22 cellular contexts compared by ENCODE assay signal in the genomic region with DNA sequence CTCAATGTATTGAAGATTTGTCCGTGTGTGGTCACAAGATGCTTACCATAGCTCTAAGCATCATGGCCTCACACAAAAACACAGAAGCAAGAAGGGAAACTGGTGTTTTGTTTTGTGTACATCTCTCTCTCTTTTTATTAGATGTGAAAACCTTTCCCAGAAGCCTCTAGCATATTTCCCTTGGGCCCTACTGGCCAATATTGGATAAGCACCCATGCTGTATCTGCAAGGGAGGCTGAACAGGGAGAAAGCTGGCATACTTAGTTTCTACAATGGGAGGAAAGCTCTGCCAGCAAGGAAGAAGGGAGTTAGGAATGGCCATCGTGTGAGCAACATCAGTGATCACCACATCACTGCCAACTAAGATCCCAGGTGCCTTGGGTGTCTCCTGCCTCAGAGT. TPM values are rescaled to one million over a fixed set of nuclear protein-coding genes. Genes with fewer than 3 reads are reported as not detected.
A peak's percentile ranks its signal among the peaks of the same experiment; 100 is the strongest.
DNase-seq lines count a peak whose midpoint lies in the region; ATAC-seq and TF ChIP-seq lines count a peak whose summit lies in the region.
"Had no signal": no experiment of that assay in that cellular context is flagged by ENCODE, and none has a peak within 500 bp of the region (broad histone marks: within the 10 kb centered on the region; RNA-seq: fewer than 3 reads in every experiment).

No MANE protein-coding gene starts in this region.

- no peaks in the 10 kb centered on the region for H4K20me1 ChIP-seq in H9 (ENCODE audit: control insufficient read depth, insufficient read depth, insufficient read length)

- no peak overlapping the region for H4K5ac ChIP-seq in H9 (ENCODE audit: insufficient read length, low read depth, low read length)

- no peak overlapping the region for H3K9ac ChIP-seq in H9 (ENCODE audit: extremely low read depth, insufficient read length, low read length)

- H3K27ac ChIP-seq in H9 (ENCODE audit: insufficient read length, low read depth, low read length) = no peak overlapping the region
- H3K27ac ChIP-seq: ovary had no signal

- no peak overlapping the region for H2BK120ac ChIP-seq in H9 (ENCODE audit: low read depth, low read length, poor library complexity, severe bottlenecking)

- no peaks in the 10 kb centered on the region for H3K79me2 ChIP-seq in H9 (ENCODE audit: insufficient read depth, low read length)

- H3K27ac Mint-ChIP-seq in H9 (no peak overlapping the region), WTC11 (no peak overlapping the region)
- H3K27ac Mint-ChIP-seq: activated naive CD8-positive, alpha-beta T cell treated with anti-CD3 and anti-CD28 coated beads for 36 hours; brain; T-helper 17 cell had no signal

- no peak overlapping the region for H3T11ph ChIP-seq in H9 (ENCODE audit: low read length)

- no peak overlapping the region for H3K18ac ChIP-seq in H9 (ENCODE audit: insufficient read length, low read depth, low read length)

- H2AFZ ChIP-seq in H9 (ENCODE audit: low read length) = no peak overlapping the region

- no peak overlapping the region for H4K91ac ChIP-seq in H9 (ENCODE audit: insufficient read length, low read depth, low read length)

- no peaks in the 10 kb centered on the region for H3K4me1 ChIP-seq in H9 (ENCODE audit: insufficient read depth, low read length)

- ATAC-seq in GM21737 (IDR thresholded peaks at IDR 0.05; ENCODE audit: unreplicated experiment) = no peak
- no peak for ATAC-seq in WTC11
- ATAC-seq: activated CD4-positive, CD25-positive, alpha-beta regulatory T cell treated with anti-CD3 and anti-CD28 coated beads, Interleukin-2, amount 50 U/mL, for 24 hours; left ventricle myocardium superior; T-helper 17 cell had no signal

- no peak overlapping the region for H2BK20ac ChIP-seq in H9 (ENCODE audit: low read depth, low read length, poor library complexity, severe bottlenecking)

- no peak overlapping the region for H3K14ac ChIP-seq in H9 (ENCODE audit: insufficient read depth, low read length)

- H3K4me1 Mint-ChIP-seq in H9 (no peaks in the 10 kb centered on the region), WTC11 (no peaks in the 10 kb centered on the region)
- H3K4me1 Mint-ChIP-seq: brain, T-helper 17 cell had no signal

- TF ChIP-seq CTCF in AG10803 (conservative IDR thresholded peaks at IDR 0.05; ENCODE audit: low read length) = peak; percentile 20; the same call in 1 of the 2 replicates
- peak; percentile 25; the same call in 2 of the 3 replicates for TF ChIP-seq CTCF in H9 (conservative IDR thresholded peaks at IDR 0.05)
- peak; percentile 35 for TF ChIP-seq CTCF in fibroblast of villous mesenchyme (IDR thresholded peaks at IDR 0.05; ENCODE audit: insufficient read depth, low read depth, low read length)
- no peak for TF ChIP-seq CTCF in WTC11 (IDR thresholded peaks at IDR 0.05)

- no peaks in the 10 kb centered on the region for H3K79me1 ChIP-seq in H9 (ENCODE audit: insufficient read depth, low read depth, low read length, poor library complexity, severe bottlenecking)

- H3K36me3 Mint-ChIP-seq in H9 (ENCODE audit: insufficient read depth in 1 of 3, low read depth in 3 of 3) (peaks cover 0 to 7% (median 6%) of the 10 kb centered on the region in 3 experiments; a peak in 4 of 7 replicates), WTC11 (peaks cover 8% of the 10 kb centered on the region)
- H3K36me3 Mint-ChIP-seq: brain had no signal

- peaks cover 10 to 17% of the 10 kb centered on the region in 2 experiments for H3K9me3 Mint-ChIP-seq in H9
- H3K9me3 Mint-ChIP-seq in WTC11 = peaks cover 22% of the 10 kb centered on the region

- no peak overlapping the region for H2BK12ac ChIP-seq in H9 (ENCODE audit: insufficient read length, low read depth, low read length)

- no peak overlapping the region for H3K4ac ChIP-seq in H9 (ENCODE audit: low read depth, low read length)

- no peak overlapping the region for H2BK15ac ChIP-seq in H9 (ENCODE audit: low read depth, low read length)

- H3K9me3 ChIP-seq in H9 (ENCODE audit: control insufficient read depth, low read depth, low read length) = no peaks in the 10 kb centered on the region
- H3K9me3 ChIP-seq: Caco-2, ovary had no signal

- in situ Hi-C loops in SK-MEL-5 (cut with HindIII; ENCODE audit: low pct_unique_long_range_greater_than_20kb, low sequenced_read_pairs) = no loop called here

- POLR2A ChIA-PET in WTC11 (lab: Charles Lee) = no interaction called here

- H3K4me3 Mint-ChIP-seq in H9 = no peak overlapping the region
- no peak overlapping the region for H3K4me3 Mint-ChIP-seq in WTC11
- H3K4me3 Mint-ChIP-seq: activated naive CD8-positive, alpha-beta T cell treated with anti-CD3 and anti-CD28 coated beads for 36 hours; brain; T-helper 17 cell had no signal

- no peaks in the 10 kb centered on the region for H3K27me3 ChIP-seq in H9 (ENCODE audit: insufficient read depth, low read length)
- H3K27me3 ChIP-seq: ovary had no signal

- CTCF ChIA-PET in WTC11 (lab: Charles Lee) = interaction anchor here (0.7 kb wide), 1 partner anchor 9 kb away, joined by 8 read pairs; no protein-coding TSS in a partner anchor

- H3K23me2 ChIP-seq in H9 (ENCODE audit: insufficient read length, low read depth, low read length, poor library complexity, severe bottlenecking) = no peaks in the 10 kb centered on the region

- H3K56ac ChIP-seq in H9 (ENCODE audit: insufficient read length, low read depth, low read length) = no peak overlapping the region

- no peak overlapping the region for H4K8ac ChIP-seq in H9 (replicated peaks; ENCODE audit: insufficient read length, low read depth, low read length)

- H3K4me3 ChIP-seq in AG10803 (ENCODE audit: low read length) (no peak overlapping the region), fibroblast of villous mesenchyme (ENCODE audit: low read depth, low read length) (no peak overlapping the region)
- H3K4me3 ChIP-seq: ovary had no signal

- DNase-seq in AG10803 (ENCODE audit: low read depth) = no peak
- no peak for DNase-seq in H9
- DNase-seq in SK-MEL-5 (ENCODE audit: low read depth, low spot score) = peak; percentile 21
- no peak for DNase-seq in fibroblast of villous mesenchyme (ENCODE audit: low read depth)
- no peak for DNase-seq in WTC11 (ENCODE audit: low spot score)
- DNase-seq in T1000 (lab: John Stamatoyannopoulos, UW) = no peak
- DNase-seq in superior temporal gyrus (ENCODE audit: extremely low spot score) = no peak
- DNase-seq: activated CD8-positive, alpha-beta memory T cell treated with anti-CD3 and anti-CD28 coated beads for 24 hours; activated naive CD8-positive, alpha-beta T cell treated with anti-CD3 and anti-CD28 coated beads for 36 hours; Caco-2; erythroblast; head of caudate nucleus; left ventricle myocardium superior; NCI-H1930; NCI-H446; ovary; SHP77 treated with DMSO at 0.1 percent for 48 hours; stimulated activated CD4-positive, alpha-beta T cell treated with anti-CD3 and anti-CD28 coated beads, Interleukin-2, amount 100 ng/mL, for 48 hours; T-helper 17 cell had no signal

- no peak overlapping the region for H2BK5ac ChIP-seq in H9 (ENCODE audit: insufficient read length, low read length)

- H3K23ac ChIP-seq in H9 (ENCODE audit: insufficient read length, low read depth, low read length) = no peak overlapping the region

- no CpG with 5 or more reads among the region's 2 CpGs for WGBS in H9 (ENCODE audit: extremely low coverage, insufficient read length, low lambda C conversion rate)

- no peak overlapping the region for H2AK5ac ChIP-seq in H9 (ENCODE audit: insufficient read length, low read length)

- H3K27me3 Mint-ChIP-seq in H9 (ENCODE audit: low read depth) (peaks cover 3% of the 10 kb centered on the region; the same call in 1 of the 2 replicates), WTC11 (ENCODE audit: low read depth) (no peaks in the 10 kb centered on the region; the same call in 1 of the 2 replicates)

- no peak overlapping the region for H3K4me2 ChIP-seq in H9 (ENCODE audit: insufficient read depth, insufficient read length, low read length)

TF ChIP-seq in WTC11, 78 proteins besides CTCF, POLR2A, EP300 and RAD21 (continues in another document):
- TF ChIP-seq, protein P1, sequence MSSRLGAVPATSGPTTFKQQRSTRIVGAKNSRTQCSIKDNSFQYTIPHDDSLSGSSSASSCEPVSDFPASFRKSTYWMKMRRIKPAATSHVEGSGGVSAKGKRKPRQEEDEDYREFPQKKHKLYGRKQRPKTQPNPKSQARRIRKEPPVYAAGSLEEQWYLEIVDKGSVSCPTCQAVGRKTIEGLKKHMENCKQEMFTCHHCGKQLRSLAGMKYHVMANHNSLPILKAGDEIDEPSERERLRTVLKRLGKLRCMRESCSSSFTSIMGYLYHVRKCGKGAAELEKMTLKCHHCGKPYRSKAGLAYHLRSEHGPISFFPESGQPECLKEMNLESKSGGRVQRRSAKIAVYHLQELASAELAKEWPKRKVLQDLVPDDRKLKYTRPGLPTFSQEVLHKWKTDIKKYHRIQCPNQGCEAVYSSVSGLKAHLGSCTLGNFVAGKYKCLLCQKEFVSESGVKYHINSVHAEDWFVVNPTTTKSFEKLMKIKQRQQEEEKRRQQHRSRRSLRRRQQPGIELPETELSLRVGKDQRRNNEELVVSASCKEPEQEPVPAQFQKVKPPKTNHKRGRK (CRISPR knock-in tag; IDR thresholded peaks at IDR 0.05; ENCODE audit: borderline replicate concordance) = no peak

RNA-seq across cellular contexts. Expression of a gene that starts 9.6 kb away (rescaled TPM):
- total RNA-seq in H9 (2021) = 77.3 and 83.5 TPM in 2 replicates
- 206 and 215 TPM in 2 replicates for total RNA-seq in SK-MEL-5 (2014; rRNA removed; shearing (Covaris generic))
- polyA plus RNA-seq in SK-MEL-5 (2015; cell fraction: cytosol; rRNA removed) = 153 and 253 TPM in 2 replicates
- 95.0 and 153 TPM in 2 replicates for polyA plus RNA-seq in SK-MEL-5 (2015; cell fraction: nucleus; rRNA removed)
- 160 and 180 TPM in 2 replicates for total RNA-seq in fibroblast of villous mesenchyme
- 88.0 to 99.1 TPM (median 91.7 TPM) in 3 replicates for total RNA-seq in WTC11 (2021)
